Comparison of ENCODE assay signal across 11 cellular contexts in genomic region chr13:113907637-113908617, GRCh38. TPM values are rescaled to one million over a fixed set of nuclear protein-coding genes. Genes with fewer than 3 reads are reported as not detected.
DNase-seq lines count a peak whose midpoint lies in the region; ATAC-seq, FAIRE-seq and TF ChIP-seq lines count a peak whose summit lies in the region.
"Had no signal": no experiment of that assay in that cellular context is flagged by ENCODE, and none has a peak within 500 bp of the region (broad histone marks: within the 10 kb centered on the region; RNA-seq: fewer than 3 reads in every experiment).

No MANE protein-coding gene starts in this region.

- peak in 3 of 4 donors; percentile 40 to 52 (median 51) for ATAC-seq in pancreas
- no peak for ATAC-seq in GM21786 (IDR thresholded peaks at IDR 0.05; ENCODE audit: unreplicated experiment)
- ATAC-seq in GM21576 (IDR thresholded peaks at IDR 0.05; ENCODE audit: unreplicated experiment), result no peak
- ATAC-seq in GM18511 (IDR thresholded peaks at IDR 0.05; ENCODE audit: unreplicated experiment), result no peak
- ATAC-seq in HG03354 (IDR thresholded peaks at IDR 0.05; ENCODE audit: poor library complexity, severe bottlenecking, unreplicated experiment), result no peak
- ATAC-seq: heart right ventricle, Panc1 had no signal

- H3K36me3 ChIP-seq in mammary epithelial cell (ENCODE audit: insufficient read depth, low read length), result no peaks in the 10 kb centered on the region
- H3K36me3 ChIP-seq in pancreas, result no peaks in the 10 kb centered on the region
- H3K36me3 ChIP-seq: heart right ventricle had no signal

- H2AFZ ChIP-seq in mammary epithelial cell (ENCODE audit: low read depth, low read length), result no peak overlapping the region

- no peak overlapping the region for H3K4me2 ChIP-seq in mammary epithelial cell (ENCODE audit: insufficient read depth, low read depth, low read length)

- no peaks in the 10 kb centered on the region for H3K9me3 ChIP-seq in mammary epithelial cell (replicated peaks; ENCODE audit: insufficient read depth, low read length)
- no peaks in the 10 kb centered on the region for H3K9me3 ChIP-seq in pancreas
- H3K9me3 ChIP-seq: psoas muscle had no signal

- CTCF ChIA-PET in mammary epithelial cell (lab: Charles Lee; ENCODE audit: low non-redundant PET), result no interaction called here

- H4K20me1 ChIP-seq in mammary epithelial cell (ENCODE audit: insufficient read depth, low read length), result no peaks in the 10 kb centered on the region

- intact Hi-C loops in mammary epithelial cell (cut with micrococcal nuclease) (no loop called here), pancreas (cut with DNase I) (no loop called here)

- no peaks in the 10 kb centered on the region for H3K79me2 ChIP-seq in mammary epithelial cell (ENCODE audit: insufficient read depth, low read length)

- no peak for FAIRE-seq in pancreas (lab: Jason Lieb, UNC)

- no peak overlapping the region for H3K4me3 ChIP-seq in mammary epithelial cell (replicated peaks in 1 of 3; ENCODE audit: insufficient read depth in 1 of 3, low read depth in 2 of 3, low read length in 3 of 3)
- no peak overlapping the region for H3K4me3 ChIP-seq in pancreas
- H3K4me3 ChIP-seq: heart right ventricle, psoas muscle had no signal

- in situ Hi-C loops in mammary epithelial cell (cut with MboI; ENCODE audit: low sequenced_read_pairs in 2 of 2), result no loop called here

- dilution Hi-C loops in mammary epithelial cell (cut with HindIII; ENCODE audit: low sequenced_read_pairs), result no loop called here

- H3K27me3 ChIP-seq in mammary epithelial cell (ENCODE audit: insufficient read depth, low read length) (no peaks in the 10 kb centered on the region), pancreas (no peaks in the 10 kb centered on the region)

- no TSS peak for BruUV-seq in mammary epithelial cell (replicated peaks; lab: Mats Ljungman, UMichigan)

- H3K27ac ChIP-seq in mammary epithelial cell (ENCODE audit: insufficient read depth, low read depth, low read length) (no peak overlapping the region), pancreas (no peak overlapping the region)
- H3K27ac ChIP-seq: heart right ventricle, psoas muscle had no signal

- TF ChIP-seq CTCF in mammary epithelial cell (conservative IDR thresholded peaks at IDR 0.05 in 1 of 2, IDR thresholded peaks at IDR 0.05 in 1 of 2; ENCODE audit: extremely low read depth in 1 of 2, insufficient read depth in 1 of 2, low read depth in 1 of 2, low read length in 2 of 2) (no peak), pancreas (IDR thresholded peaks at IDR 0.05) (no peak)

- H3K4me1 ChIP-seq in mammary epithelial cell (ENCODE audit: insufficient read depth, low read length) (peaks cover 4% of the 10 kb centered on the region), pancreas (no peaks in the 10 kb centered on the region)
- H3K4me1 ChIP-seq: psoas muscle had no signal

- peak; percentile 93 for DNase-seq in ELR (ENCODE audit: low read depth)
- DNase-seq in NCI-H187 treated with DMSO at 0.1 percent for 48 hours (lab: John Stamatoyannopoulos, UW), result peak; percentile 73
- DNase-seq in mammary epithelial cell, result peak; percentile 69
- peak in 2 of 6 donors; percentile 27 to 45 for DNase-seq in pancreas
- DNase-seq: heart right ventricle, psoas muscle had no signal

- no peak overlapping the region for H3K9ac ChIP-seq in mammary epithelial cell (ENCODE audit: insufficient read depth, low read length)

- 77% methylated on average over 17 of the region's 17 CpGs for WGBS in mammary epithelial cell (ENCODE audit: low coverage, missing lambda C conversion rate)
- 48% methylated on average over 17 of the region's 17 CpGs for WGBS in pancreas, 2 donors

RNA-seq across cellular contexts. Expression of gene GAS6, which starts 44.1 kb away (rescaled TPM):
- 100 to 1,000 TPM; 221 to 311 TPM for total RNA-seq in mammary epithelial cell
- 196 TPM for polyA plus RNA-seq in mammary epithelial cell
- 53.3 TPM for polyA minus RNA-seq in mammary epithelial cell
- 10 to 100 TPM; 24.3 to 68.8 (median 38.6) TPM for total RNA-seq in pancreas
- polyA plus RNA-seq in pancreas, result 100 to 1,000 TPM in 1 of 2 donors, 10 to 100 TPM in 1; 98.0 to 124 TPM

Comparison
In these comparisons a context has a peak if more than half of its experiments do, and no peak if none do; other contexts are left out.
1. ATAC-seq: peak in pancreas (3 of 4); none in GM21786 (single experiment), GM21576 (single experiment), GM18511 (single experiment) and HG03354 (single experiment).